In the genomic region with DNA sequence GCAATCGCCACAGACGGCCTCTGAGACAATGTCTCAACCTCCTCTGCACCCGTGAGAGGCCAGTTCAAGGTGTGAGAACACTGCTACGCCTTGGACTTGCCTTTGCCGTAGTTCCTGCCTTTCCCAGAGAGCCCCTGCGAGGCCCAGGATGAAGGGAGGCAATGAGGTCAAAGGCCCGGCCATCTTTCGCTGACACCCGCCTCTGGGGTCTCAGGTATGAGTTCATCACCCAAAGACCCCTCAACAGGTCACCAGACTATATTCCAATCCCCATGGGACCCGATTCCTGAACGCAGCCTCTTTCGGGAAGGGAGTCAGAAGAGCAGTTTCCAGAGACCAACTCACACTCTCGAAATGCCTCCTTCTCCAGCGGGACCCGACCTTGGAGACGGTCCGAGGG, we compare ENCODE assay signal across 19 cellular contexts.
"Had no signal": no experiment of that assay in that cellular context is flagged by ENCODE, and none has a peak within 500 bp of the region (broad histone marks: within the 10 kb centered on the region; RNA-seq: fewer than 3 reads in every experiment).

No MANE protein-coding gene starts in this region.

- H3K36me3 ChIP-seq: heart left ventricle, lower lobe of right lung, thyroid gland had no signal

- DNase-seq: activated CD4-positive, alpha-beta T cell treated with anti-CD3 and anti-CD28 coated beads for 36 hours; activated CD4-positive, alpha-beta T cell treated with anti-CD3 and anti-CD28 coated beads, Interleukin-2, amount 50 U/mL, for 48 hours; activated naive CD4-positive, alpha-beta T cell treated with Interleukin-2 at 50 U/mL for 16 hours; activated naive CD8-positive, alpha-beta T cell treated with anti-CD3 and anti-CD28 coated beads, Interleukin-2, amount 10 ng/mL, durations not matched to agents 7 days and 5 days; activated T-cell treated with anti-CD3 and anti-CD28 coated beads, Interleukin-2, amount 50 U/mL, for 48 hours; amniotic stem cell; heart left ventricle; kidney; lower lobe of right lung; mesendoderm; naive B cell; retina; stimulated activated CD4-positive, alpha-beta T cell treated with anti-CD3 and anti-CD28 coated beads, Interleukin-4, amount 100 ng/mL, for 24 hours; stimulated activated naive CD4-positive, alpha-beta T cell treated with Interleukin-2 at 50 U/mL for 16 hours; T-helper 1 cell; thyroid gland had no signal

- H3K27me3 ChIP-seq: heart left ventricle, thyroid gland had no signal

- H3K27me3 Mint-ChIP-seq: activated CD4-positive, alpha-beta T cell treated with anti-CD3 and anti-CD28 coated beads for 36 hours; activated naive CD8-positive, alpha-beta T cell treated with anti-CD3 and anti-CD28 coated beads, Interleukin-2, amount 10 ng/mL, durations not matched to agents 7 days and 5 days; naive B cell; progenitor cell of endocrine pancreas had no signal

- H3K4me1 Mint-ChIP-seq: activated CD4-positive, alpha-beta T cell treated with anti-CD3 and anti-CD28 coated beads for 36 hours; activated naive CD8-positive, alpha-beta T cell treated with anti-CD3 and anti-CD28 coated beads, Interleukin-2, amount 10 ng/mL, durations not matched to agents 7 days and 5 days; naive B cell; neural crest cell had no signal

- H3K27ac Mint-ChIP-seq: activated CD4-positive, alpha-beta T cell treated with anti-CD3 and anti-CD28 coated beads for 36 hours; activated naive CD8-positive, alpha-beta T cell treated with anti-CD3 and anti-CD28 coated beads, Interleukin-2, amount 10 ng/mL, durations not matched to agents 7 days and 5 days; naive B cell; progenitor cell of endocrine pancreas had no signal

- H3K4me3 ChIP-seq: coronary artery, heart left ventricle, lower lobe of right lung, thyroid gland had no signal

- H3K9me3 ChIP-seq: thyroid gland had no signal

- H3K27ac ChIP-seq: coronary artery, heart left ventricle, lower lobe of right lung, thyroid gland had no signal

- H3K4me3 Mint-ChIP-seq: activated CD4-positive, alpha-beta T cell treated with anti-CD3 and anti-CD28 coated beads for 36 hours; activated naive CD8-positive, alpha-beta T cell treated with anti-CD3 and anti-CD28 coated beads, Interleukin-2, amount 10 ng/mL, durations not matched to agents 7 days and 5 days; naive B cell; neural crest cell had no signal

- H3K36me3 Mint-ChIP-seq: activated naive CD8-positive, alpha-beta T cell treated with anti-CD3 and anti-CD28 coated beads, Interleukin-2, amount 10 ng/mL, durations not matched to agents 7 days and 5 days; naive B cell had no signal

- H3K4me1 ChIP-seq: heart left ventricle, lower lobe of right lung, thyroid gland had no signal
